Comparison of ENCODE assay signal across 1 cellular context in the genomic region with DNA sequence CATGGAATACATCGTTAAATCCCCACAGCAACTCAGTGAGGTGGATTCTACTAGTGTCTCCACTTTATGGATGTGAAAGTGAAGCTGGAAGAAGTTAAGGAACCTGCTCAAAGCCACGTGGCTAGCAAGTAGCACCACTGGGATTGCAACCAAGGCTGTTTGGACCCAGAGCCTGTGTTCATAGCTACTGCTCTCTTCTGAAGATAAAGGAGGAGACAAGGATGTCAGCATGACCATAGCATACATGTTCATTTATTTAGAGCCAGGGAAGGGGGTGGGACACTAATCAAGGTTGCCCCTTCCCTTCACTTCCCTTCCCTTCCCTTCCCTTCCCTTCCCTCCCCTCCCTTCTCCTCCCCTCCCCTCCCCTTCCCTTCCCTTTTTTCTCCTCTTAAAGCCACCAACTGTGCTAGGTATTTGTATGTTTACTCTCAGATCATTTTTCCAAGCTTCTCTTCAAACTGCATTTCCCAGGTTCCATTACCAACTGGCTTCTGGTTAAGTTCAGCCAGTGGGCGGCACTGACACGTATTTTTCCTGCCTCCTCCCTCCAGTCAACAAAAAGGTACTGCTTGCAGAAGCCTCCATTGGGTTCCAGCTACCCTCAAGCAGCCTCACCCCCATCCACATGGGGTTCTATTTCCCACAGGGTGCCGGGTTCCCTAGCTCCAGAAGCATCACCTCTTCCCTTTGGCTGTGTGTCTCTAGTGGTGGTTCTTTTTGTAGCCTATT.
TF ChIP-seq lines count a peak whose summit lies in the region.

No MANE protein-coding gene starts in this region.

TF ChIP-seq in H1, 55 proteins besides CTCF, POLR2A, EP300 and RAD21 (continued from another document):
- TF ChIP-seq, protein P1, sequence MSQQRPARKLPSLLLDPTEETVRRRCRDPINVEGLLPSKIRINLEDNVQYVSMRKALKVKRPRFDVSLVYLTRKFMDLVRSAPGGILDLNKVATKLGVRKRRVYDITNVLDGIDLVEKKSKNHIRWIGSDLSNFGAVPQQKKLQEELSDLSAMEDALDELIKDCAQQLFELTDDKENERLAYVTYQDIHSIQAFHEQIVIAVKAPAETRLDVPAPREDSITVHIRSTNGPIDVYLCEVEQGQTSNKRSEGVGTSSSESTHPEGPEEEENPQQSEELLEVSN (IDR thresholded peaks at IDR 0.05) = no peak
- TF ChIP-seq, protein P2, sequence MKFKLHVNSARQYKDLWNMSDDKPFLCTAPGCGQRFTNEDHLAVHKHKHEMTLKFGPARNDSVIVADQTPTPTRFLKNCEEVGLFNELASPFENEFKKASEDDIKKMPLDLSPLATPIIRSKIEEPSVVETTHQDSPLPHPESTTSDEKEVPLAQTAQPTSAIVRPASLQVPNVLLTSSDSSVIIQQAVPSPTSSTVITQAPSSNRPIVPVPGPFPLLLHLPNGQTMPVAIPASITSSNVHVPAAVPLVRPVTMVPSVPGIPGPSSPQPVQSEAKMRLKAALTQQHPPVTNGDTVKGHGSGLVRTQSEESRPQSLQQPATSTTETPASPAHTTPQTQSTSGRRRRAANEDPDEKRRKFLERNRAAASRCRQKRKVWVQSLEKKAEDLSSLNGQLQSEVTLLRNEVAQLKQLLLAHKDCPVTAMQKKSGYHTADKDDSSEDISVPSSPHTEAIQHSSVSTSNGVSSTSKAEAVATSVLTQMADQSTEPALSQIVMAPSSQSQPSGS (IDR thresholded peaks at IDR 0.05; ENCODE audit: low read length) = no peak
- TF ChIP-seq NRF1 (IDR thresholded peaks at IDR 0.05; ENCODE audit: low read depth, low read length) (no peak), PHF8 (conservative IDR thresholded peaks at IDR 0.05; ENCODE audit: low read depth, low read length) (no peak), RNF2 (IDR thresholded peaks at IDR 0.05; ENCODE audit: borderline replicate concordance, low read depth, low read length, missing control alignments, poor library complexity, severe bottlenecking) (no peak), ZNF274 (IDR thresholded peaks at IDR 0.05; ENCODE audit: borderline replicate concordance, extremely low read depth, low read length) (no peak)
